Comparison of ENCODE assay signal across 20 cellular contexts in the genomic region with DNA sequence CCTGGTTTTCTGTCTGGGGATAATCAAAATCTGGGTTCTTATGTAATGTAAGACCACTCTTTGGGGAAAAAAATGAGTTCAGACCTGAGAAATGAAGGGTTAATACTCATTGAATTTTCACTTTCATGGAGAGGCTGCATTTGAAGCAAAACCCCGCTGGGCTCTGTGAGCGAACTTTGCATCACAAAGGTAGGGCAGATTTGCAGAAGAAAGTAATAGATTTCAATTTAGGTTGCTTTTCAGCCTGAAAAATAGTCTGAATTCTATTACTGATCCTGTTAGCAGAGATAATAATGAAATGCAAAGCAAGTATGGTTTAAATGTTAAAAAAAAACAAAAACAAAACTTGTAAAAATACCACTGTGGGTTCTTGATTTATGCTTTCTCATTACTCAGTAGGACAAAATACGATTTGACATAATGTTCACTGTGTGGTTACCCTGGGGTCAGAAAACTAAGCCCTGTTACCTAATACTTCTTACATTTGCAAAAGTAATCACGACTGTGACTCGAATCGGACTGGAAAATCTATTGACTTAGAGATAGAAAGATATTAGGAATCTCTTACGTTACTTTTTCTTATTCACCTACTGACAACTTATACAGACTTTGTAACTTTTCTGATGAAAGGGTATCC.
A peak's percentile ranks its signal among the peaks of the same experiment; 100 is the strongest.
DNase-seq lines count a peak whose midpoint lies in the region; ATAC-seq and TF ChIP-seq lines count a peak whose summit lies in the region.
"Had no signal": no experiment of that assay in that cellular context is flagged by ENCODE, and none has a peak within 500 bp of the region (broad histone marks: within the 10 kb centered on the region; RNA-seq: fewer than 3 reads in every experiment).

No MANE protein-coding gene starts in this region.

- H3K27me3 ChIP-seq in HAP-1 (ENCODE audit: low read depth) = no peaks in the 10 kb centered on the region
- no peaks in the 10 kb centered on the region for H3K27me3 ChIP-seq in gastrocnemius medialis
- H3K27me3 ChIP-seq in Caco-2 (replicated peaks; ENCODE audit: control insufficient read depth, insufficient read depth, low read length) = no peaks in the 10 kb centered on the region
- no peaks in the 10 kb centered on the region; the same call in 1 of the 2 replicates for H3K27me3 ChIP-seq in BE2C
- H3K27me3 ChIP-seq: pancreas, SJSA1, uterus had no signal

- no peak for ATAC-seq in gastrocnemius medialis
- ATAC-seq: pancreas; stimulated activated naive CD8-positive, alpha-beta T cell treated with anti-CD3 and anti-CD28 coated beads, Interleukin-15, amount 100 ng/mL, for 72 hours had no signal

- H3K27me3 Mint-ChIP-seq in Caco-2 (ENCODE audit: insufficient read depth, unreplicated experiment) = peaks cover 9% of the 10 kb centered on the region

- no peaks in the 10 kb centered on the region for H3K9me3 ChIP-seq in HAP-1
- H3K9me3 ChIP-seq in gastrocnemius medialis = no peaks in the 10 kb centered on the region
- H3K9me3 ChIP-seq in Caco-2 = no peaks in the 10 kb centered on the region
- H3K9me3 ChIP-seq in BE2C = no peaks in the 10 kb centered on the region
- H3K9me3 ChIP-seq: pancreas, SJSA1, uterus had no signal

- POLR2A ChIA-PET in Caco-2 (lab: Charles Lee) = no interaction called here

- TF ChIP-seq CTCF in gastrocnemius medialis (IDR thresholded peaks at IDR 0.05 in 4 of 5, conservative IDR thresholded peaks at IDR 0.05 in 1 of 5) (no peak), Caco-2 (IDR thresholded peaks at IDR 0.05; ENCODE audit: insufficient read depth in 1 of 2, low read depth in 1 of 2, low read length in 1 of 2, severe bottlenecking in 1 of 2, unreplicated experiment in 1 of 2) (no peak), BE2C (IDR thresholded peaks at IDR 0.05; ENCODE audit: low read depth, low read length) (no peak)

- H3K36me3 ChIP-seq in HAP-1 (replicated peaks) (no peaks in the 10 kb centered on the region), gastrocnemius medialis (no peaks in the 10 kb centered on the region), Caco-2 (ENCODE audit: control insufficient read depth, insufficient read depth, low read length) (no peaks in the 10 kb centered on the region), BE2C (no peaks in the 10 kb centered on the region)
- H3K36me3 ChIP-seq: pancreas, SJSA1, uterus had no signal

- H3K4me3 ChIP-seq in HAP-1 = no peak overlapping the region
- no peak overlapping the region for H3K4me3 ChIP-seq in gastrocnemius medialis
- no peak overlapping the region for H3K4me3 ChIP-seq in Caco-2 (ENCODE audit: low read depth, low read length)
- no peak overlapping the region for H3K4me3 ChIP-seq in BE2C (ENCODE audit: low read depth, low read length)
- H3K4me3 ChIP-seq: pancreas, SJSA1, uterus had no signal

- DNase-seq in HAP-1 (ENCODE audit: low spot score in 2 of 2) (peak; percentile 87 to 99), amniotic epithelial cell (ENCODE audit: low read depth) (peak; percentile 46), iPS DF 19.7 (ENCODE audit: low read depth, low spot score) (peak; percentile 83), retina (peak; percentile 8), gastrocnemius medialis (no peak), Caco-2 (no peak), cortex of kidney (lab: John Stamatoyannopoulos, UW) (no peak), BE2C (no peak)
- DNase-seq: activated CD4-positive, alpha-beta T cell treated with anti-CD3 and anti-CD28 coated beads for 48 hours; activated naive CD4-positive, alpha-beta T cell treated with Interleukin-2 at 50 U/mL for 16 hours; effector CD8-positive, alpha-beta T cell; foreskin fibroblast; kidney; MM.1S; NCI-H2029; NCI-H524; pancreas; stimulated activated naive CD8-positive, alpha-beta T cell treated with anti-CD3 and anti-CD28 coated beads, Interleukin-15, amount 100 ng/mL, for 72 hours; uterus had no signal

- H3K4me1 ChIP-seq in HAP-1 (peaks cover 44% of the 10 kb centered on the region), gastrocnemius medialis (no peaks in the 10 kb centered on the region), Caco-2 (no peaks in the 10 kb centered on the region), BE2C (no peaks in the 10 kb centered on the region)
- H3K4me1 ChIP-seq: pancreas, SJSA1, uterus had no signal

- H3K9me3 Mint-ChIP-seq in Caco-2 (ENCODE audit: unreplicated experiment) = no peaks in the 10 kb centered on the region

- no TSS peak for BruUV-seq in Caco-2 (replicated peaks; lab: Mats Ljungman, UMichigan)

- no peak overlapping the region for H3K4me3 Mint-ChIP-seq in Caco-2 (ENCODE audit: unreplicated experiment)
- H3K4me3 Mint-ChIP-seq: stimulated activated naive CD8-positive, alpha-beta T cell treated with anti-CD3 and anti-CD28 coated beads, Interleukin-15, amount 100 ng/mL, for 72 hours had no signal

- no peaks in the 10 kb centered on the region for H3K36me3 Mint-ChIP-seq in Caco-2 (ENCODE audit: insufficient read depth, unreplicated experiment)

- TF ChIP-seq POLR2A in gastrocnemius medialis (IDR thresholded peaks at IDR 0.05) = no peak

- no peak overlapping the region for H3K27ac Mint-ChIP-seq in Caco-2 (ENCODE audit: unreplicated experiment)

- CTCF ChIA-PET in Caco-2 (lab: Charles Lee) = no interaction called here

- in situ Hi-C loops in HAP-1 (cut with MboI; ENCODE audit: low sequenced_read_pairs) = no loop called here
- in situ Hi-C loops in gastrocnemius medialis (cut with MboI; ENCODE audit: low sequenced_read_pairs in 4 of 4) = no loop called here

- intact Hi-C loops in gastrocnemius medialis (cut with DNase I; ENCODE audit: low total_unique reads) (no loop called here), Caco-2 (cut with micrococcal nuclease; ENCODE audit: unreplicated experiment) (no loop called here)

- H3K4me1 Mint-ChIP-seq in Caco-2 (ENCODE audit: low read depth, unreplicated experiment) = peaks cover 7% of the 10 kb centered on the region
- H3K4me1 Mint-ChIP-seq: stimulated activated naive CD8-positive, alpha-beta T cell treated with anti-CD3 and anti-CD28 coated beads, Interleukin-15, amount 100 ng/mL, for 72 hours had no signal

- H3K27ac ChIP-seq in gastrocnemius medialis = no peak overlapping the region
- H3K27ac ChIP-seq: pancreas, SJSA1, uterus had no signal

Comparison
In these comparisons a context has a peak if more than half of its experiments do, and no peak if none do; other contexts are left out.
1. DNase-seq: peak in HAP-1 (2 of 2), amniotic epithelial cell (single experiment), iPS DF 19.7 (single experiment) and retina (single experiment); none in gastrocnemius medialis (0 of 2), Caco-2 (0 of 2), cortex of kidney (single experiment) and BE2C (single experiment).